ENCODE assay signal across 13 cellular contexts in the genomic region with DNA sequence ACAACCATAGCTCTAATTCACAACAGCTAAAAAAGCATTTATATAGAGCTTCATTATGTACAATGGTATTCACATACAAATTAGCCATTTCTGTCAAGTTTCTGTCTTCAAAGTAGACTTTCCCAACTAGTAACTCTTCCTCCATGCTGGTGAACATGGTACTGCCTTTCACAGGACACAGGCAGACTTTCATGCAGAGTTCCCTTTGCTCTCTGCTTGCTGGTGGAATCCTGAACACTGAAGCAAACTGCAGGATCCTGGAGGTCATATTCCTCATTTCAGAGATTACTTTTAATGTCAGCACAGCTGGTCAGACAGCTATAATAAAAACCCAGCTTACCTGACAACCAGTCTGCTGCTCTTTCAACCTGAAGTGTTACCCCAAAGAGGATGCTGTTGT. TPM values are rescaled to one million over a fixed set of nuclear protein-coding genes. Genes with fewer than 3 reads are reported as not detected.
DNase-seq lines count a peak whose midpoint lies in the region; ATAC-seq, FAIRE-seq and TF ChIP-seq lines count a peak whose summit lies in the region.
"Had no signal": no experiment of that assay in that cellular context is flagged by ENCODE, and none has a peak within 500 bp of the region (broad histone marks: within the 10 kb centered on the region; RNA-seq: fewer than 3 reads in every experiment).

No MANE protein-coding gene starts in this region.

- no peaks in the 10 kb centered on the region for H3K9me3 ChIP-seq in astrocyte (ENCODE audit: insufficient read depth, low read depth, low read length)
- no peaks in the 10 kb centered on the region for H3K9me3 ChIP-seq in tibial nerve
- H3K9me3 ChIP-seq in A673 (ENCODE audit: low read depth, low read length, poor library complexity, severe bottlenecking) = no peaks in the 10 kb centered on the region

- H3K4me2 ChIP-seq in astrocyte (ENCODE audit: low read length) = no peak overlapping the region

- no peaks in the 10 kb centered on the region for H3K9me3 Mint-ChIP-seq in astrocyte (ENCODE audit: unreplicated experiment)
- no peaks in the 10 kb centered on the region for H3K9me3 Mint-ChIP-seq in naive thymus-derived CD8-positive, alpha-beta T cell

- no TSS peak for BruUV-seq in A673 (replicated peaks; lab: Mats Ljungman, UMichigan)

- H3K27ac ChIP-seq in astrocyte (ENCODE audit: low read depth, low read length) = no peak overlapping the region
- H3K27ac ChIP-seq in tibial nerve = no peak overlapping the region
- H3K27ac ChIP-seq in A673 (ENCODE audit: low read depth, low read length, poor library complexity, severe bottlenecking) = no peak overlapping the region
- H3K27ac ChIP-seq: skin epidermis had no signal

- no peak overlapping the region for H3K4me3 Mint-ChIP-seq in astrocyte (ENCODE audit: unreplicated experiment)
- no peak overlapping the region for H3K4me3 Mint-ChIP-seq in naive thymus-derived CD8-positive, alpha-beta T cell

- TF ChIP-seq EP300 in tibial nerve (IDR thresholded peaks at IDR 0.05) = no peak

- H3K4me1 ChIP-seq in astrocyte (ENCODE audit: insufficient read depth, low read length) = no peaks in the 10 kb centered on the region
- H3K4me1 ChIP-seq in tibial nerve = no peaks in the 10 kb centered on the region
- H3K4me1 ChIP-seq in A673 (ENCODE audit: insufficient read depth, low read length, poor library complexity, severe bottlenecking) = no peaks in the 10 kb centered on the region

- H3K27ac Mint-ChIP-seq in astrocyte (ENCODE audit: unreplicated experiment) = no peak overlapping the region
- H3K27ac Mint-ChIP-seq in naive thymus-derived CD8-positive, alpha-beta T cell = peak overlapping the region; percentile 31 to 90 (median 76)

- H3K4me3 ChIP-seq in astrocyte (ENCODE audit: insufficient read depth, low read depth, low read length) (no peak overlapping the region), tibial nerve (no peak overlapping the region), A673 (ENCODE audit: low read depth, low read length, poor library complexity, severe bottlenecking) (no peak overlapping the region)
- H3K4me3 ChIP-seq: skin epidermis had no signal

- DNase-seq in astrocyte (ENCODE audit: low read depth) (no peak), tibial nerve (ENCODE audit: low spot score in 2 of 2) (no peak), AG20443 (ENCODE audit: low spot score) (no peak), A673 (ENCODE audit: low spot score) (no peak)
- DNase-seq in naive thymus-derived CD8-positive, alpha-beta T cell = no peak
- DNase-seq: activated gamma-delta T cell treated with Interleukin-2 at 50 U/mL for 16 hours, cerebellar nuclear complex, head of caudate nucleus, IMR-90 had no signal

- ATAC-seq in GM18907 (IDR thresholded peaks at IDR 0.05; ENCODE audit: unreplicated experiment) = peak; percentile 37
- peak; percentile 20 for ATAC-seq in GM21528 (IDR thresholded peaks at IDR 0.05; ENCODE audit: low FRiP score, unreplicated experiment)
- no peak for ATAC-seq in naive thymus-derived CD8-positive, alpha-beta T cell
- ATAC-seq: Panc1 had no signal

- H2AFZ ChIP-seq in astrocyte (ENCODE audit: low read depth, low read length) = no peak overlapping the region

- CTCF ChIA-PET in A673 (lab: Charles Lee) = no interaction called here

- no peaks in the 10 kb centered on the region for H4K20me1 ChIP-seq in astrocyte (ENCODE audit: insufficient read depth, low read length)

- no peaks in the 10 kb centered on the region for H3K79me2 ChIP-seq in astrocyte (ENCODE audit: insufficient read depth, low read length)

- intact Hi-C loops in A673 (cut with micrococcal nuclease; ENCODE audit: unreplicated experiment) = no loop called here

- H3K4me1 Mint-ChIP-seq in astrocyte (ENCODE audit: low read depth, unreplicated experiment) = peaks cover 17% of the 10 kb centered on the region
- peaks cover 0 to 12% (median 4%) of the 10 kb centered on the region in 4 donors for H3K4me1 Mint-ChIP-seq in naive thymus-derived CD8-positive, alpha-beta T cell

- H3K36me3 ChIP-seq in astrocyte (ENCODE audit: insufficient read depth, low read length) (peaks cover 19% of the 10 kb centered on the region), tibial nerve (peaks cover 0 to 80% (median 8%) of the 10 kb centered on the region in 3 donors), A673 (ENCODE audit: insufficient read depth, low read length, poor library complexity, severe bottlenecking) (peaks cover 6% of the 10 kb centered on the region)

- H3K9ac ChIP-seq in astrocyte (ENCODE audit: low read length) = no peak overlapping the region

- TF ChIP-seq POLR2A in tibial nerve (IDR thresholded peaks at IDR 0.05) = no peak

- H3K27me3 ChIP-seq in astrocyte (ENCODE audit: insufficient read depth, low read length) (no peaks in the 10 kb centered on the region), tibial nerve (no peaks in the 10 kb centered on the region), A673 (replicated peaks; ENCODE audit: insufficient read depth, low read depth, low read length, poor library complexity) (no peaks in the 10 kb centered on the region)

- peak; percentile 29 for FAIRE-seq in astrocyte (lab: Jason Lieb, UNC)

- TF ChIP-seq CTCF in astrocyte (IDR thresholded peaks at IDR 0.05; ENCODE audit: insufficient read depth, low read depth, low read length) = no peak
- TF ChIP-seq CTCF in tibial nerve (IDR thresholded peaks at IDR 0.05) = no peak
- TF ChIP-seq CTCF in A673 (conservative IDR thresholded peaks at IDR 0.05; ENCODE audit: low read depth, low read length) = no peak

- POLR2A ChIA-PET in naive thymus-derived CD8-positive, alpha-beta T cell (lab: Charles Lee) = interaction anchor here (0.6 to 0.7 kb wide), 3 partner anchors 32 to 1115 kb away, joined by 3 to 5 read pairs (median 3); no protein-coding TSS in a partner anchor
- POLR2A ChIA-PET in A673 (lab: Charles Lee; ENCODE audit: low non-redundant PET) = no interaction called here

- H3K36me3 Mint-ChIP-seq in astrocyte (ENCODE audit: low read depth, unreplicated experiment) = peaks cover 15% of the 10 kb centered on the region
- H3K36me3 Mint-ChIP-seq in naive thymus-derived CD8-positive, alpha-beta T cell = peaks cover 8 to 68% (median 21%) of the 10 kb centered on the region in 3 donors

- H3K27me3 Mint-ChIP-seq in astrocyte (ENCODE audit: low read depth, unreplicated experiment) = no peaks in the 10 kb centered on the region
- H3K27me3 Mint-ChIP-seq in naive thymus-derived CD8-positive, alpha-beta T cell = no peaks in the 10 kb centered on the region

RNA-seq across cellular contexts. Expression of gene TASOR, which starts 53.6 kb away (rescaled TPM):
- total RNA-seq in astrocyte = 42.0 and 47.2 TPM in 2 replicates
- 100 to 1,000 TPM; 101 to 103 TPM for total RNA-seq in naive thymus-derived CD8-positive, alpha-beta T cell
- polyA plus RNA-seq in naive thymus-derived CD8-positive, alpha-beta T cell = 10 to 100 TPM; 25.1 to 32.0 (median 29.6) TPM
- 10 to 100 TPM; 61.5 to 90.2 (median 82.6) TPM for total RNA-seq in tibial nerve
- total RNA-seq in A673 (2021) = 29.0 and 32.6 TPM in 2 replicates

Comparison
In these comparisons a context has a peak if more than half of its experiments do, and no peak if none do; other contexts are left out.
1. ATAC-seq: peak in GM18907 (single experiment) and GM21528 (single experiment); none in naive thymus-derived CD8-positive, alpha-beta T cell (0 of 2).